In genomic region chr12:118357327-118358007, GRCh38 we compare ENCODE assay signal across 8 cellular contexts. TPM values are rescaled to one million over a fixed set of nuclear protein-coding genes. Genes with fewer than 3 reads are reported as not detected.
A peak's percentile ranks its signal among the peaks of the same experiment; 100 is the strongest.
DNase-seq lines count a peak whose midpoint lies in the region; ATAC-seq and TF ChIP-seq lines count a peak whose summit lies in the region.

No MANE protein-coding gene starts in this region.

- H3K79me2 ChIP-seq in Karpas-422 (ENCODE audit: low read length) = peaks cover 93% of the 10 kb centered on the region

- H2AFZ ChIP-seq in Karpas-422 (ENCODE audit: low read length) (no peak overlapping the region), neuron (ENCODE audit: low read depth, low read length) (peak overlapping the region; percentile 26)

- H3K4me1 Mint-ChIP-seq in Caco-2 (ENCODE audit: low read depth, unreplicated experiment) = peaks cover 17% of the 10 kb centered on the region

- no peak for TF ChIP-seq CTCF in Caco-2 (IDR thresholded peaks at IDR 0.05; ENCODE audit: insufficient read depth in 1 of 2, low read depth in 1 of 2, low read length in 1 of 2, severe bottlenecking in 1 of 2, unreplicated experiment in 1 of 2)
- 0 out of 2 replicates have a peak, but pooled peaks have one; percentile 6 for TF ChIP-seq CTCF in VCaP (conservative IDR thresholded peaks at IDR 0.05)

- H3K27ac ChIP-seq in Karpas-422 (ENCODE audit: low read length) (peak overlapping the region; percentile 88), VCaP (peak overlapping the region; percentile 7; the same call in 1 of the 2 replicates), epithelial cell of prostate (peak overlapping the region; percentile 81)

- peak; percentile 55 for ATAC-seq in GM21360 (IDR thresholded peaks at IDR 0.05; ENCODE audit: unreplicated experiment)

- BruUV-seq in Caco-2 (replicated peaks; lab: Mats Ljungman, UMichigan) = no TSS peak

- no peak overlapping the region for H3K4me3 ChIP-seq in Caco-2 (ENCODE audit: low read depth, low read length)
- H3K4me3 ChIP-seq in Karpas-422 (ENCODE audit: low read length) = peak overlapping the region; percentile 75
- H3K4me3 ChIP-seq in neuron (ENCODE audit: low read length) = no peak overlapping the region

- no peaks in the 10 kb centered on the region for H3K9me2 ChIP-seq in Karpas-422 (replicated peaks; ENCODE audit: insufficient read depth, low read length)

- H3K4me1 ChIP-seq in Caco-2 (peaks cover 22% of the 10 kb centered on the region), Karpas-422 (ENCODE audit: low read length) (peaks cover 49% of the 10 kb centered on the region), neuron (ENCODE audit: insufficient read depth, low read length) (no peaks in the 10 kb centered on the region)

- no peaks in the 10 kb centered on the region for H3K27me3 Mint-ChIP-seq in Caco-2 (ENCODE audit: insufficient read depth, unreplicated experiment)

- intact Hi-C loops in Caco-2 (cut with micrococcal nuclease; ENCODE audit: unreplicated experiment) = no loop called here

- peak overlapping the region; percentile 80 for H3K4me2 ChIP-seq in Karpas-422 (ENCODE audit: low read depth, low read length, poor library complexity, severe bottlenecking)

- H3K27ac Mint-ChIP-seq in Caco-2 (ENCODE audit: unreplicated experiment) = peak overlapping the region; percentile 36

- CTCF ChIA-PET in Caco-2 (lab: Charles Lee) = interaction anchor here (0.7 kb wide), 1 partner anchor 21 kb away, joined by 4 read pairs; no protein-coding TSS in a partner anchor

- no peaks in the 10 kb centered on the region for H4K20me1 ChIP-seq in Karpas-422 (ENCODE audit: insufficient read depth, low read depth, low read length)

- no peaks in the 10 kb centered on the region for H3K9me3 Mint-ChIP-seq in Caco-2 (ENCODE audit: unreplicated experiment)

- DNase-seq in Caco-2 (no peak), Karpas-422 (peak; percentile 95), epithelial cell of prostate (ENCODE audit: low read depth, low spot score) (no peak), NCI-H128 (lab: John Stamatoyannopoulos, UW; ENCODE audit: unreplicated experiment) (no peak), ecto neural progenitor cell (ENCODE audit: low spot score) (no peak)

- H3K9ac ChIP-seq in Karpas-422 (ENCODE audit: low read length) = peak overlapping the region; percentile 76

- H3K27me3 ChIP-seq in Caco-2 (replicated peaks; ENCODE audit: control insufficient read depth, insufficient read depth, low read length) (no peaks in the 10 kb centered on the region), Karpas-422 (ENCODE audit: low read length) (no peaks in the 10 kb centered on the region), neuron (ENCODE audit: insufficient read depth, low read length) (no peaks in the 10 kb centered on the region)

- H3K36me3 ChIP-seq in Caco-2 (ENCODE audit: control insufficient read depth, insufficient read depth, low read length) = no peaks in the 10 kb centered on the region
- peaks cover 16% of the 10 kb centered on the region; the same call in 1 of the 2 replicates for H3K36me3 ChIP-seq in Karpas-422 (ENCODE audit: insufficient read depth, low read length)
- no peaks in the 10 kb centered on the region for H3K36me3 ChIP-seq in neuron (ENCODE audit: insufficient read depth, low read length)

- H3K4me3 Mint-ChIP-seq in Caco-2 (ENCODE audit: unreplicated experiment) = peak overlapping the region; percentile 34

- H3K9me3 ChIP-seq in Caco-2 (no peaks in the 10 kb centered on the region), Karpas-422 (ENCODE audit: low read length) (no peaks in the 10 kb centered on the region), neuron (ENCODE audit: low read length) (peaks cover 2% of the 10 kb centered on the region)

- POLR2A ChIA-PET in Caco-2 (lab: Charles Lee) = no interaction called here

- no peaks in the 10 kb centered on the region for H3K36me3 Mint-ChIP-seq in Caco-2 (ENCODE audit: insufficient read depth, unreplicated experiment)

RNA-seq across cellular contexts. Expression of gene TAOK3, which starts 15.2 kb away (rescaled TPM):
- total RNA-seq in Caco-2 (2022) = 16.5 and 17.7 TPM in 2 replicates
- 86.7 and 88.4 TPM in 2 replicates for total RNA-seq in Karpas-422 (2014; rRNA removed; shearing (Covaris generic); ENCODE audit: low replicate concordance)

RNA-seq across cellular contexts. Expression of gene SUDS3, which starts 18.9 kb away (rescaled TPM):
- 39.1 and 42.8 TPM in 2 replicates for total RNA-seq in Caco-2 (2022)
- total RNA-seq in Karpas-422 (2014; rRNA removed; shearing (Covaris generic); ENCODE audit: low replicate concordance) = 41.5 and 55.0 TPM in 2 replicates

Comparison
In these comparisons a context has a peak if more than half of its experiments do, and no peak if none do; other contexts are left out.
1. H3K27ac ChIP-seq: peak in every context shown above with its lines; median percentile 88 in Karpas-422; 81 in epithelial cell of prostate; 7 in VCaP.